In the genomic region with DNA sequence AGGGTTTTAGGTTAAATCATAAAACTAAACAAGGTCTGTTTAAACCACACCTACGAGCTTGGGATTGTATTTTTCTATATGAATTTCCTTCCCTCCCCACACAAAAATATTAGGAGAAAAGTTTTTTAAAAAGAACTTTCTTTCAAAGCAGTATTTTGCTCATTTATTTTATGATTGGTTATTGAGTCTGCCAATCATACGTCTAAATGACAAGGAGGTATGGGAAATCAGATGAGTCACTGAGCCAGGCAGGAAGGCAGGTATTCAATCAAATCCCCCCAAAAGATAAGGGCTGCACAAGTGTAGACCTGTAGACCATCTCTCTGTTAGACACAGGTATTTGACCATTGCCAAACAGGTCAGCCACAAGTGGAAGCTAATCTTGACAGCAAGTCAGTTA, we compare ENCODE assay signal across 1 cellular context.
TF ChIP-seq lines count a peak whose summit lies in the region.

No MANE protein-coding gene starts in this region.

TF ChIP-seq in H1, 55 proteins besides CTCF, POLR2A, EP300 and RAD21:
- TF ChIP-seq KDM4A (IDR thresholded peaks at IDR 0.05; ENCODE audit: low read depth, low read length, severe bottlenecking) (no peak), RXRA (IDR thresholded peaks at IDR 0.05; ENCODE audit: insufficient read depth, low read depth, low read length) (no peak), MAFK (IDR thresholded peaks at IDR 0.05; ENCODE audit: low read depth, low read length) (no peak), POU5F1 (IDR thresholded peaks at IDR 0.05; ENCODE audit: low read depth, low read length) (no peak), ZNF274 (IDR thresholded peaks at IDR 0.05; ENCODE audit: borderline replicate concordance, extremely low read depth, low read length) (no peak), SRF (IDR thresholded peaks at IDR 0.05; ENCODE audit: low read depth, low read length) (no peak), POLR2AphosphoS5 (IDR thresholded peaks at IDR 0.05; ENCODE audit: low read depth, low read length) (no peak), CBX8 (IDR thresholded peaks at IDR 0.05; ENCODE audit: borderline replicate concordance, low read depth, low read length) (no peak), CREB1 (IDR thresholded peaks at IDR 0.05) (no peak), TEAD4 (IDR thresholded peaks at IDR 0.05; ENCODE audit: low read depth, low read length) (no peak), NRF1 (IDR thresholded peaks at IDR 0.05; ENCODE audit: low read depth, low read length) (no peak), RBBP5 (IDR thresholded peaks at IDR 0.05; ENCODE audit: borderline replicate concordance, low read depth, low read length) (no peak), ASH2L (IDR thresholded peaks at IDR 0.05; ENCODE audit: low read length) (no peak), EZH2 (IDR thresholded peaks at IDR 0.05; ENCODE audit: low read depth, low read length, severe bottlenecking) (no peak), TBP (IDR thresholded peaks at IDR 0.05; ENCODE audit: low read depth, low read length) (no peak)
- TF ChIP-seq, protein P1, sequence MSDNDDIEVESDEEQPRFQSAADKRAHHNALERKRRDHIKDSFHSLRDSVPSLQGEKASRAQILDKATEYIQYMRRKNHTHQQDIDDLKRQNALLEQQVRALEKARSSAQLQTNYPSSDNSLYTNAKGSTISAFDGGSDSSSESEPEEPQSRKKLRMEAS (IDR thresholded peaks at IDR 0.05), result no peak
- TF ChIP-seq, protein P2, sequence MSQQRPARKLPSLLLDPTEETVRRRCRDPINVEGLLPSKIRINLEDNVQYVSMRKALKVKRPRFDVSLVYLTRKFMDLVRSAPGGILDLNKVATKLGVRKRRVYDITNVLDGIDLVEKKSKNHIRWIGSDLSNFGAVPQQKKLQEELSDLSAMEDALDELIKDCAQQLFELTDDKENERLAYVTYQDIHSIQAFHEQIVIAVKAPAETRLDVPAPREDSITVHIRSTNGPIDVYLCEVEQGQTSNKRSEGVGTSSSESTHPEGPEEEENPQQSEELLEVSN (IDR thresholded peaks at IDR 0.05), result no peak
TF ChIP-seq in H1: peak in this region for 0.
